Comparison of ENCODE assay signal across 25 cellular contexts in genomic region chr6:44527961-44528644, GRCh38.
"Had no signal": no experiment of that assay in that cellular context is flagged by ENCODE, and none has a peak within 500 bp of the region (broad histone marks: within the 10 kb centered on the region; RNA-seq: fewer than 3 reads in every experiment).

No MANE protein-coding gene starts in this region.

- H3K4me3 Mint-ChIP-seq: activated T-cell treated with anti-CD3 and anti-CD28 coated beads, Interleukin-2, amount 50 U/mL, for 24 hours; nephron had no signal

- H3K9me3 Mint-ChIP-seq: activated T-cell treated with anti-CD3 and anti-CD28 coated beads, Interleukin-2, amount 50 U/mL, for 24 hours had no signal

- H3K27me3 ChIP-seq: brain microvascular endothelial cell, gastrocnemius medialis, hepatocyte, upper lobe of right lung had no signal

- H3K36me3 ChIP-seq: brain microvascular endothelial cell, gastrocnemius medialis, sigmoid colon, suprapubic skin, tibial artery, upper lobe of right lung had no signal

- H3K79me2 ChIP-seq: hepatocyte, parathyroid adenoma had no signal

- DNase-seq: activated CD4-positive, alpha-beta T cell treated with anti-CD3 and anti-CD28 coated beads for 48 hours; activated CD4-positive, alpha-beta T cell treated with anti-CD3 and anti-CD28 coated beads, Interleukin-2, amount 50 U/mL, for 48 hours; activated CD8-positive, alpha-beta memory T cell treated with anti-CD3 and anti-CD28 coated beads, Interleukin-2, amount 50 U/mL, for 48 hours; activated gamma-delta T cell; activated naive CD4-positive, alpha-beta T cell treated with anti-CD3 and anti-CD28 coated beads, Interleukin-2, amount 50 U/mL, for 16 hours; activated T-cell treated with anti-CD3 and anti-CD28 coated beads, Interleukin-2, amount 50 U/mL, for 24 hours; amniotic stem cell; brain microvascular endothelial cell; gastrocnemius medialis; left cardiac atrium; left ventricle myocardium superior; psoas muscle; sigmoid colon; small intestine; stimulated activated CD4-positive, alpha-beta T cell treated with anti-CD3 and anti-CD28 coated beads, Interleukin-4, amount 100 ng/mL, for 24 hours; stimulated activated naive CD4-positive, alpha-beta T cell; tibial artery; upper lobe of right lung had no signal

- H3K27ac Mint-ChIP-seq: activated T-cell treated with anti-CD3 and anti-CD28 coated beads, Interleukin-2, amount 50 U/mL, for 24 hours; nephron had no signal

- H3K4me2 ChIP-seq: hepatocyte had no signal

- H3K27ac ChIP-seq: brain microvascular endothelial cell, epithelial cell of prostate, gastrocnemius medialis, hepatocyte, parathyroid adenoma, psoas muscle, sigmoid colon, suprapubic skin, tibial artery, upper lobe of right lung, VCaP had no signal

- H3K4me3 ChIP-seq: gastrocnemius medialis, hepatocyte, psoas muscle, sigmoid colon, suprapubic skin, tibial artery, upper lobe of right lung had no signal

- H2AFZ ChIP-seq: hepatocyte, parathyroid adenoma had no signal

- H3K4me1 ChIP-seq: gastrocnemius medialis, parathyroid adenoma, psoas muscle, sigmoid colon, suprapubic skin, tibial artery, upper lobe of right lung had no signal

- ATAC-seq: activated CD4-positive, CD25-positive, alpha-beta regulatory T cell treated with anti-CD3 and anti-CD28 coated beads, Interleukin-2, amount 50 U/mL, for 24 hours; gastrocnemius medialis; left cardiac atrium; left ventricle myocardium superior; psoas muscle had no signal
